In genomic region chr7:92304406-92304893, GRCh38 we compare ENCODE assay signal across 26 cellular contexts.
"Had no signal": no experiment of that assay in that cellular context is flagged by ENCODE, and none has a peak within 500 bp of the region (broad histone marks: within the 10 kb centered on the region; RNA-seq: fewer than 3 reads in every experiment).

No MANE protein-coding gene starts in this region.

- H3K27me3 Mint-ChIP-seq: dendritic cell treated with granulocyte-macrophage colony-stimulating factor and Interleukin-4, amounts not matched to agents 40 ng/mL and 50 ng/mL, for 4 days; effector memory CD8-positive, alpha-beta T cell; naive B cell had no signal

- H3K36me3 ChIP-seq: colonic mucosa had no signal

- H3K79me2 ChIP-seq: hepatocyte had no signal

- H3K9me3 Mint-ChIP-seq: dendritic cell treated with granulocyte-macrophage colony-stimulating factor and Interleukin-4, amounts not matched to agents 40 ng/mL and 50 ng/mL, for 4 days; effector memory CD8-positive, alpha-beta T cell; immature natural killer cell; naive B cell had no signal

- H3K27ac Mint-ChIP-seq: dendritic cell treated with granulocyte-macrophage colony-stimulating factor and Interleukin-4, amounts not matched to agents 40 ng/mL and 50 ng/mL, for 4 days; effector memory CD8-positive, alpha-beta T cell; endodermal cell; mesothelial cell of epicardium; naive B cell had no signal

- H3K4me1 ChIP-seq: colonic mucosa, esophagus squamous epithelium, gastroesophageal sphincter, heart left ventricle, left lung, lower lobe of right lung had no signal

- H3K9me3 ChIP-seq: colonic mucosa, esophagus squamous epithelium, gastroesophageal sphincter, heart left ventricle, left lung, lower lobe of right lung, mucosa of descending colon had no signal

- FAIRE-seq: endometrium, keratinocyte had no signal

- DNase-seq: colonic mucosa; cortex of kidney; effector CD8-positive, alpha-beta T cell; effector memory CD8-positive, alpha-beta T cell; endodermal cell; erythroblast; esophagus squamous epithelium; foreskin fibroblast; foreskin melanocyte; heart left ventricle; hypothalamus; immature natural killer cell; left cardiac atrium; left lung; left ventricle myocardium superior; lower lobe of right lung; mesenchymal stem cell; mucosa of descending colon; naive B cell had no signal

- H3K4me3 ChIP-seq: colonic mucosa, esophagus squamous epithelium, gastroesophageal sphincter, heart left ventricle, hepatocyte, left lung, lower lobe of right lung, mucosa of descending colon had no signal

- H3K27ac ChIP-seq: colonic mucosa, epithelial cell of prostate, esophagus squamous epithelium, gastroesophageal sphincter, heart left ventricle, hepatocyte, left lung, lower lobe of right lung had no signal

- H3K4me2 ChIP-seq: hepatocyte had no signal

- H2AFZ ChIP-seq: hepatocyte had no signal

- H3K4me1 Mint-ChIP-seq: endodermal cell, immature natural killer cell, mesothelial cell of epicardium, naive B cell had no signal

- H3K4me3 Mint-ChIP-seq: dendritic cell treated with granulocyte-macrophage colony-stimulating factor and Interleukin-4, amounts not matched to agents 40 ng/mL and 50 ng/mL, for 4 days; effector memory CD8-positive, alpha-beta T cell; endodermal cell; immature natural killer cell; mesothelial cell of epicardium; naive B cell had no signal

- H3K27me3 ChIP-seq: colonic mucosa, esophagus squamous epithelium, gastroesophageal sphincter, heart left ventricle, hepatocyte, left lung had no signal
